7 cellular contexts compared by ENCODE assay signal in genomic region chr17:63741251-63742049, GRCh38. TPM values are rescaled to one million over a fixed set of nuclear protein-coding genes. Genes with fewer than 3 reads are reported as not detected.
DNase-seq lines count a peak whose midpoint lies in the region; ATAC-seq and TF ChIP-seq lines count a peak whose summit lies in the region.

Gene STRADA (minus strand): TSS chr17:63741799. CDS start chr17:63728369, 13,430 bp downstream.

- H4K20me1 ChIP-seq in hepatocyte (ENCODE audit: insufficient read depth, poor library complexity, severe bottlenecking) = no peaks in the 10 kb centered on the region

- no peaks in the 10 kb centered on the region for H3K27me3 ChIP-seq in hepatocyte

- H2AFZ ChIP-seq in hepatocyte = peak within 1 kb of the TSS; percentile 77

- ATAC-seq in GM18505 (IDR thresholded peaks at IDR 0.05; ENCODE audit: unreplicated experiment) (peak; percentile 90), HG02973 (IDR thresholded peaks at IDR 0.05; ENCODE audit: unreplicated experiment) (peak; percentile 82)

- DNase-seq in NCI-H2029 (lab: John Stamatoyannopoulos, UW) (peak; percentile 97), T-helper 22 cell (ENCODE audit: low read depth) (peak; percentile 99), astrocyte of the cerebellum (ENCODE audit: low read depth) (peak; percentile 90), hepatocyte (ENCODE audit: low spot score) (peak; percentile 100), retina (peak; percentile 97)

- no peak for TF ChIP-seq CTCF in astrocyte of the cerebellum (IDR thresholded peaks at IDR 0.05; ENCODE audit: low read depth, low read length, missing control alignments)
- TF ChIP-seq CTCF in hepatocyte (IDR thresholded peaks at IDR 0.05; ENCODE audit: poor library complexity) = no peak

- peak within 1 kb of the TSS; percentile 76 for H3K4me3 ChIP-seq in astrocyte of the cerebellum (ENCODE audit: low read depth, low read length)
- peak within 1 kb of the TSS; percentile 76 for H3K4me3 ChIP-seq in hepatocyte

- peaks cover 15% of the 10 kb centered on the region for H3K4me1 ChIP-seq in hepatocyte (ENCODE audit: insufficient read depth)

- H3K79me2 ChIP-seq in hepatocyte = peaks cover 34% of the 10 kb centered on the region

- peak within 1 kb of the TSS; percentile 88 for H3K4me2 ChIP-seq in hepatocyte

- no peaks in the 10 kb centered on the region for H3K9me2 ChIP-seq in hepatocyte (replicated peaks; ENCODE audit: insufficient read depth)

- no peaks in the 10 kb centered on the region for H3K36me3 ChIP-seq in hepatocyte (replicated peaks; ENCODE audit: insufficient read depth, low read depth)

- H3K9me3 ChIP-seq in hepatocyte (ENCODE audit: low read depth) = no peaks in the 10 kb centered on the region

- WGBS in hepatocyte (ENCODE audit: low lambda C conversion rate, missing lambda C conversion rate) = 0% methylated on average over 48 of the region's 70 CpGs

- peak within 1 kb of the TSS; percentile 93 for H3K27ac ChIP-seq in hepatocyte

- peak; percentile 96 for TF ChIP-seq POLR2A in GM18505 (IDR thresholded peaks at IDR 0.05; ENCODE audit: borderline replicate concordance, extremely low read depth, insufficient read depth, insufficient read length)

- in situ Hi-C loops in astrocyte of the cerebellum (cut with HindIII; ENCODE audit: low sequenced_read_pairs) = no loop called here

RNA-seq across cellular contexts. Expression of gene STRADA, which starts in this region (rescaled TPM):
- 15.3 and 19.9 TPM in 2 replicates for total RNA-seq in hepatocyte
- 24.4 and 27.6 TPM in 2 replicates for polyA plus RNA-seq in hepatocyte

Comparison
In these comparisons a context has a peak if more than half of its experiments do, and no peak if none do; other contexts are left out.
1. Peak in every context shown above with its lines: DNase-seq, ATAC-seq, H3K4me3 ChIP-seq and H3K27ac ChIP-seq.